ENCODE assay signal across 15 cellular contexts in the genomic region with DNA sequence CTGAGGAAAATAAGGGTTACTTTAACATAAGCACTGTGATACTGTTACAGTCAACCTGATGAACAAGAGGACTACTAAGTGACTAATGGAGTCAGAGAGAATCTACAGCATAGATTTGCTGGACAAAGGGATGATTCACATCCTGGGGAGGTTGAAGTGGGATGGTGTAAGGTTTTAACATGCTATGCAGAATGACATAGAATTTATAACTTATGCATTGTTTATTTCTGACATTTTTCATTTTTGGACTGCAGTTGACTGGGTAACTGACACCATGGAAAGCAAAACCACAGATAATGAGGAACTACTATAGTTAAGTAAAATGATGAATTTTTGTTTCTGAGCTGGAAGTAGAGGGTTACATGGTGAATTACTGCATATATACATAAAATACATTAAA.
DNase-seq lines count a peak whose midpoint lies in the region; ATAC-seq and TF ChIP-seq lines count a peak whose summit lies in the region.
"Had no signal": no experiment of that assay in that cellular context is flagged by ENCODE, and none has a peak within 500 bp of the region (broad histone marks: within the 10 kb centered on the region; RNA-seq: fewer than 3 reads in every experiment).

No MANE protein-coding gene starts in this region.

- no peak overlapping the region for H3K27ac ChIP-seq in PC-3 (ENCODE audit: low read length)
- H3K27ac ChIP-seq: lower lobe of right lung, skin epidermis, suprapubic skin had no signal

- H3K27ac Mint-ChIP-seq in stimulated activated effector memory CD8-positive, alpha-beta T cell treated with anti-CD3 and anti-CD28 coated beads, Interleukin-12 subunit alpha, Interleukin-12 subunit beta, amount 100 ng/mL, for 72 hours, result no peak overlapping the region
- H3K27ac Mint-ChIP-seq in naive thymus-derived CD8-positive, alpha-beta T cell, result no peak overlapping the region
- H3K27ac Mint-ChIP-seq: brain had no signal

- peaks cover 6% of the 10 kb centered on the region for H3K4me1 Mint-ChIP-seq in stimulated activated effector memory CD8-positive, alpha-beta T cell treated with anti-CD3 and anti-CD28 coated beads, Interleukin-12 subunit alpha, Interleukin-12 subunit beta, amount 100 ng/mL, for 72 hours
- peaks cover 0 to 17% (median 0%) of the 10 kb centered on the region in 4 donors for H3K4me1 Mint-ChIP-seq in naive thymus-derived CD8-positive, alpha-beta T cell
- H3K4me1 Mint-ChIP-seq: brain had no signal

- H3K27me3 ChIP-seq in PC-3 (ENCODE audit: low read length), result no peaks in the 10 kb centered on the region
- H3K27me3 ChIP-seq: suprapubic skin had no signal

- CTCF ChIA-PET in PC-3 (lab: Charles Lee), result no interaction called here

- no peaks in the 10 kb centered on the region for H3K9me2 ChIP-seq in PC-3 (replicated peaks; ENCODE audit: low read length)

- TF ChIP-seq CTCF in PC-3 (conservative IDR thresholded peaks at IDR 0.05; ENCODE audit: low read depth, low read length), result no peak
- no peak for TF ChIP-seq CTCF in epithelial cell of esophagus (IDR thresholded peaks at IDR 0.05; ENCODE audit: insufficient read depth, low read depth, low read length, missing control alignments)

- H3K79me2 ChIP-seq in PC-3 (ENCODE audit: low read length), result no peaks in the 10 kb centered on the region

- no peak overlapping the region for H3K4me2 ChIP-seq in PC-3 (ENCODE audit: low read length)

- BruUV-seq in PC-3 (replicated peaks; lab: Mats Ljungman, UMichigan), result no TSS peak

- no peak overlapping the region for H2AFZ ChIP-seq in PC-3 (ENCODE audit: low read length)

- H3K9ac ChIP-seq in PC-3 (ENCODE audit: low read length), result no peak overlapping the region

- H3K4me3 ChIP-seq in PC-3 (ENCODE audit: low read length) (no peak overlapping the region), epithelial cell of esophagus (ENCODE audit: low read length) (no peak overlapping the region)
- H3K4me3 ChIP-seq: lower lobe of right lung, skin epidermis, suprapubic skin had no signal

- no peaks in the 10 kb centered on the region for H3F3A ChIP-seq in PC-3 (ENCODE audit: low read length, unreplicated experiment)

- no peaks in the 10 kb centered on the region for H3K36me3 Mint-ChIP-seq in stimulated activated effector memory CD8-positive, alpha-beta T cell treated with anti-CD3 and anti-CD28 coated beads, Interleukin-12 subunit alpha, Interleukin-12 subunit beta, amount 100 ng/mL, for 72 hours
- H3K36me3 Mint-ChIP-seq in naive thymus-derived CD8-positive, alpha-beta T cell, result no peaks in the 10 kb centered on the region
- H3K36me3 Mint-ChIP-seq: brain had no signal

- peaks cover 0 to 1% (median 0%) of the 10 kb centered on the region in 5 donors for H3K27me3 Mint-ChIP-seq in naive thymus-derived CD8-positive, alpha-beta T cell
- H3K27me3 Mint-ChIP-seq: brain had no signal

- H3K4me1 ChIP-seq in PC-3 (ENCODE audit: insufficient read depth, low read length), result no peaks in the 10 kb centered on the region
- H3K4me1 ChIP-seq: lower lobe of right lung, suprapubic skin had no signal

- H3K9me3 Mint-ChIP-seq in stimulated activated effector memory CD8-positive, alpha-beta T cell treated with anti-CD3 and anti-CD28 coated beads, Interleukin-12 subunit alpha, Interleukin-12 subunit beta, amount 100 ng/mL, for 72 hours, result peaks cover 7% of the 10 kb centered on the region
- H3K9me3 Mint-ChIP-seq in naive thymus-derived CD8-positive, alpha-beta T cell, result peaks cover 0 to 2% (median 0%) of the 10 kb centered on the region in 9 donors
- H3K9me3 Mint-ChIP-seq: brain had no signal

- H3K9me3 ChIP-seq in PC-3 (ENCODE audit: low read length), result no peaks in the 10 kb centered on the region
- H3K9me3 ChIP-seq: lower lobe of right lung had no signal

- intact Hi-C loops in PC-3 (cut with micrococcal nuclease), result no loop called here

- POLR2A ChIA-PET in PC-3 (lab: Charles Lee; ENCODE audit: unreplicated experiment), result no interaction called here
- POLR2A ChIA-PET in naive thymus-derived CD8-positive, alpha-beta T cell (lab: Charles Lee), result no interaction called here

- ATAC-seq in PC-3 (no peak), HG02623 (IDR thresholded peaks at IDR 0.05; ENCODE audit: unreplicated experiment) (no peak)
- peak; percentile 86 for ATAC-seq in stimulated activated effector memory CD8-positive, alpha-beta T cell treated with anti-CD3 and anti-CD28 coated beads, Interleukin-12 subunit alpha, Interleukin-12 subunit beta, amount 100 ng/mL, for 72 hours
- ATAC-seq in naive thymus-derived CD8-positive, alpha-beta T cell, result no peak
- ATAC-seq: lower lobe of right lung had no signal

- no peaks in the 10 kb centered on the region for H3K36me3 ChIP-seq in PC-3 (ENCODE audit: low read depth, low read length)
- H3K36me3 ChIP-seq: lower lobe of right lung, suprapubic skin had no signal

- H3K4me3 Mint-ChIP-seq in stimulated activated effector memory CD8-positive, alpha-beta T cell treated with anti-CD3 and anti-CD28 coated beads, Interleukin-12 subunit alpha, Interleukin-12 subunit beta, amount 100 ng/mL, for 72 hours, result no peak overlapping the region
- H3K4me3 Mint-ChIP-seq in naive thymus-derived CD8-positive, alpha-beta T cell, result no peak overlapping the region
- H3K4me3 Mint-ChIP-seq: brain had no signal

- H4K20me1 ChIP-seq in PC-3 (ENCODE audit: low read length), result no peaks in the 10 kb centered on the region

- DNase-seq in HS-27A (ENCODE audit: low read depth) (peak; percentile 27), PC-3 (peak; percentile 34), epithelial cell of esophagus (ENCODE audit: low read depth) (peak; percentile 87)
- no peak for DNase-seq in stimulated activated effector memory CD8-positive, alpha-beta T cell treated with anti-CD3 and anti-CD28 coated beads, Interleukin-12 subunit alpha, Interleukin-12 subunit beta, amount 100 ng/mL, for 72 hours (ENCODE audit: low spot score in 2 of 2)
- no peak for DNase-seq in stimulated activated CD4-positive, alpha-beta T cell treated with anti-CD3 and anti-CD28 coated beads, Interleukin-2, amount 100 ng/mL, for 24 hours
- DNase-seq in naive thymus-derived CD8-positive, alpha-beta T cell, result no peak
- DNase-seq: activated CD4-positive, alpha-beta T cell treated with anti-CD3 and anti-CD28 coated beads, Interleukin-2, amount 50 U/mL, for 1 hour; Calu3; KG1; lower lobe of right lung; NCI-H2107 had no signal

Comparison
In these comparisons a context has a peak if more than half of its experiments do, and no peak if none do; other contexts are left out.
1. DNase-seq: peak in HS-27A (single experiment), PC-3 (single experiment) and epithelial cell of esophagus (single experiment); none in stimulated activated effector memory CD8-positive, alpha-beta T cell treated with anti-CD3 and anti-CD28 coated beads, Interleukin-12 subunit alpha, Interleukin-12 subunit beta, amount 100 ng/mL, for 72 hours (0 of 2), stimulated activated CD4-positive, alpha-beta T cell treated with anti-CD3 and anti-CD28 coated beads, Interleukin-2, amount 100 ng/mL, for 24 hours (0 of 2) and naive thymus-derived CD8-positive, alpha-beta T cell (0 of 10).